Comparison of ENCODE assay signal across 26 cellular contexts in genomic region chr19:29630661-29631060, GRCh38. TPM values are rescaled to one million over a fixed set of nuclear protein-coding genes. Genes with fewer than 3 reads are reported as not detected.
A peak's percentile ranks its signal among the peaks of the same experiment; 100 is the strongest.
DNase-seq lines count a peak whose midpoint lies in the region; ATAC-seq, FAIRE-seq and TF ChIP-seq lines count a peak whose summit lies in the region.
"Had no signal": no experiment of that assay in that cellular context is flagged by ENCODE, and none has a peak within 500 bp of the region (broad histone marks: within the 10 kb centered on the region; RNA-seq: fewer than 3 reads in every experiment).

No MANE protein-coding gene starts in this region.

- CTCF ChIA-PET in mammary epithelial cell (lab: Charles Lee; ENCODE audit: low non-redundant PET) (no interaction called here), MCF 10A (lab: Yijun Ruan, JAX) (interaction anchor here (0.6 to 12.1 kb wide), 3 partner anchors 21 to 86 kb away, joined by 3 to 104 read pairs (median 5); partner anchors contain the start of gene POP4)

- BruUV-seq in mammary epithelial cell (replicated peaks; lab: Mats Ljungman, UMichigan) (no TSS peak), MCF 10A (replicated peaks; lab: Mats Ljungman, UMichigan) (no TSS peak)

- H3K36me3 Mint-ChIP-seq in MCF 10A (ENCODE audit: insufficient read depth, unreplicated experiment) = no peaks in the 10 kb centered on the region
- H3K36me3 Mint-ChIP-seq: activated naive CD4-positive, alpha-beta T cell treated with anti-CD3 and anti-CD28 coated beads, Interleukin-2, amount 10 ng/mL, durations not matched to agents 7 days and 5 days had no signal

- ATAC-seq in HG03469 (IDR thresholded peaks at IDR 0.05; ENCODE audit: unreplicated experiment) (no peak), HG03159 (IDR thresholded peaks at IDR 0.05; ENCODE audit: unreplicated experiment) (no peak)
- ATAC-seq: A549; activated CD4-positive, alpha-beta T cell treated with anti-CD3 and anti-CD28 coated beads for 36 hours; stimulated activated naive CD8-positive, alpha-beta T cell treated with anti-CD3 and anti-CD28 coated beads, Interleukin-15, Interleukin-2, amounts not matched to agents 100 U/mL and 50 U/mL, for 24 hours; T-cell had no signal

- H3K4me2 ChIP-seq in mammary epithelial cell (ENCODE audit: insufficient read depth, low read depth, low read length) = no peak overlapping the region
- H3K4me2 ChIP-seq: A549, hepatocyte had no signal

- WGBS in mammary epithelial cell (ENCODE audit: low coverage, missing lambda C conversion rate) = 67% methylated on average over 1 of the region's 2 CpGs

- no peak overlapping the region for H3K27ac ChIP-seq in mammary epithelial cell (ENCODE audit: insufficient read depth, low read depth, low read length)
- no peak overlapping the region for H3K27ac ChIP-seq in Peyer's patch
- H3K27ac ChIP-seq in tibial artery = no peak overlapping the region
- H3K27ac ChIP-seq: A549, hepatocyte, thyroid gland had no signal

- no peaks in the 10 kb centered on the region for H3K27me3 Mint-ChIP-seq in MCF 10A (ENCODE audit: insufficient read depth, unreplicated experiment)
- H3K27me3 Mint-ChIP-seq: activated CD4-positive, alpha-beta T cell treated with anti-CD3 and anti-CD28 coated beads for 36 hours; T-cell had no signal

- no peaks in the 10 kb centered on the region for H3K79me2 ChIP-seq in mammary epithelial cell (ENCODE audit: insufficient read depth, low read length)
- H3K79me2 ChIP-seq: hepatocyte had no signal

- peak overlapping the region; percentile 5 for H2AFZ ChIP-seq in mammary epithelial cell (ENCODE audit: low read depth, low read length)
- H2AFZ ChIP-seq: hepatocyte had no signal

- H4K20me1 ChIP-seq in mammary epithelial cell (ENCODE audit: insufficient read depth, low read length) = no peaks in the 10 kb centered on the region

- H3K4me3 ChIP-seq in mammary epithelial cell (replicated peaks in 1 of 3; ENCODE audit: insufficient read depth in 1 of 3, low read depth in 2 of 3, low read length in 3 of 3) (no peak overlapping the region), Peyer's patch (no peak overlapping the region), tibial artery (no peak overlapping the region)
- H3K4me3 ChIP-seq: A549, hepatocyte, lung, thyroid gland had no signal

- POLR2A ChIA-PET in MCF 10A (lab: Yijun Ruan, JAX) = interaction anchor here (1.2 kb wide), 1 partner anchor 20 kb away, joined by 4 read pairs; no protein-coding TSS in a partner anchor

- no peak overlapping the region for H3K9ac ChIP-seq in mammary epithelial cell (ENCODE audit: insufficient read depth, low read length)

- no peak for TF ChIP-seq POLR2A in Peyer's patch (IDR thresholded peaks at IDR 0.05)

- dilution Hi-C loops in mammary epithelial cell (cut with HindIII; ENCODE audit: low sequenced_read_pairs) = no loop called here

- no peak for FAIRE-seq in urothelium cell line (lab: Jason Lieb, UNC)
- FAIRE-seq: G401.6 had no signal

- TF ChIP-seq CTCF in mammary epithelial cell (conservative IDR thresholded peaks at IDR 0.05 in 1 of 2, IDR thresholded peaks at IDR 0.05 in 1 of 2; ENCODE audit: extremely low read depth in 1 of 2, insufficient read depth in 1 of 2, low read depth in 1 of 2, low read length in 2 of 2) (no peak), MCF 10A (IDR thresholded peaks at IDR 0.05; ENCODE audit: unreplicated experiment) (no peak), Peyer's patch (IDR thresholded peaks at IDR 0.05) (no peak), tibial artery (IDR thresholded peaks at IDR 0.05) (no peak)

- H3K27me3 ChIP-seq in mammary epithelial cell (ENCODE audit: insufficient read depth, low read length) (no peaks in the 10 kb centered on the region), Peyer's patch (no peaks in the 10 kb centered on the region), tibial artery (no peaks in the 10 kb centered on the region)
- H3K27me3 ChIP-seq: hepatocyte, thyroid gland had no signal

- H3K36me3 ChIP-seq in mammary epithelial cell (ENCODE audit: insufficient read depth, low read length) (no peaks in the 10 kb centered on the region), Peyer's patch (no peaks in the 10 kb centered on the region), tibial artery (no peaks in the 10 kb centered on the region)
- H3K36me3 ChIP-seq: thyroid gland had no signal

- H3K4me1 ChIP-seq in mammary epithelial cell (ENCODE audit: insufficient read depth, low read length) (peaks cover 4% of the 10 kb centered on the region), Peyer's patch (no peaks in the 10 kb centered on the region), tibial artery (no peaks in the 10 kb centered on the region)
- H3K4me1 ChIP-seq: A549, thyroid gland had no signal

- H3K4me3 Mint-ChIP-seq in MCF 10A (ENCODE audit: unreplicated experiment) = no peak overlapping the region
- H3K4me3 Mint-ChIP-seq: activated CD4-positive, alpha-beta T cell treated with anti-CD3 and anti-CD28 coated beads for 36 hours; activated naive CD4-positive, alpha-beta T cell treated with anti-CD3 and anti-CD28 coated beads, Interleukin-2, amount 10 ng/mL, durations not matched to agents 7 days and 5 days; T-cell had no signal

- intact Hi-C loops in mammary epithelial cell (cut with micrococcal nuclease) (no loop called here), MCF 10A (cut with micrococcal nuclease) (no loop called here), tibial artery (cut with DNase I; ENCODE audit: low total_unique reads) (no loop called here)

- H3K9me3 Mint-ChIP-seq in MCF 10A (ENCODE audit: unreplicated experiment) = no peaks in the 10 kb centered on the region
- H3K9me3 Mint-ChIP-seq: activated naive CD4-positive, alpha-beta T cell treated with anti-CD3 and anti-CD28 coated beads, Interleukin-2, amount 10 ng/mL, durations not matched to agents 7 days and 5 days; T-cell had no signal

- H3K4me1 Mint-ChIP-seq in MCF 10A (ENCODE audit: insufficient read depth, unreplicated experiment) = no peaks in the 10 kb centered on the region
- H3K4me1 Mint-ChIP-seq: activated CD4-positive, alpha-beta T cell treated with anti-CD3 and anti-CD28 coated beads for 36 hours; T-cell had no signal

- no peak for DNase-seq in mammary epithelial cell
- DNase-seq in MCF 10A (ENCODE audit: unreplicated experiment) = no peak
- peak in 2 of 3 donors; percentile 5 to 9 for DNase-seq in Peyer's patch
- peak; percentile 16 for DNase-seq in iris pigment epithelial cell (ENCODE audit: low read depth)
- DNase-seq in urothelium cell line (ENCODE audit: low spot score) = peak; percentile 5
- no peak for DNase-seq in tibial artery
- DNase-seq: activated CD4-positive, alpha-beta T cell treated with anti-CD3 and anti-CD28 coated beads for 36 hours; activated naive CD4-positive, alpha-beta T cell treated with anti-CD3 and anti-CD28 coated beads, Interleukin-2, amount 10 ng/mL, durations not matched to agents 7 days and 5 days; activated T-cell treated with anti-CD3 and anti-CD28 coated beads, Interleukin-2, amount 50 U/mL, for 48 hours; C1 segment of cervical spinal cord; caudate nucleus; NCI-H1417; NCI-H2081 treated with DMSO at 0.1 percent for 48 hours; NCI-H82; occipital lobe; SIG-M5; stimulated activated CD4-positive, alpha-beta T cell treated with anti-CD3 and anti-CD28 coated beads, Interleukin-4, amount 100 ng/mL, for 4 hours; stimulated activated naive CD8-positive, alpha-beta T cell treated with anti-CD3 and anti-CD28 coated beads, Interleukin-15, Interleukin-2, amounts not matched to agents 100 U/mL and 50 U/mL, for 24 hours; T-cell; thyroid gland had no signal

- in situ Hi-C loops in mammary epithelial cell (cut with MboI; ENCODE audit: low sequenced_read_pairs in 2 of 2) = no loop called here

- no peak overlapping the region for H3K27ac Mint-ChIP-seq in MCF 10A (ENCODE audit: low read depth, unreplicated experiment)
- H3K27ac Mint-ChIP-seq: activated CD4-positive, alpha-beta T cell treated with anti-CD3 and anti-CD28 coated beads for 36 hours; activated naive CD4-positive, alpha-beta T cell treated with anti-CD3 and anti-CD28 coated beads, Interleukin-2, amount 10 ng/mL, durations not matched to agents 7 days and 5 days; T-cell had no signal

- no peaks in the 10 kb centered on the region for H3K9me3 ChIP-seq in mammary epithelial cell (replicated peaks; ENCODE audit: insufficient read depth, low read length)
- no peaks in the 10 kb centered on the region for H3K9me3 ChIP-seq in Peyer's patch
- H3K9me3 ChIP-seq in tibial artery = no peaks in the 10 kb centered on the region
- H3K9me3 ChIP-seq: A549, thyroid gland had no signal

RNA-seq across cellular contexts. Expression of gene POP4, which starts 24.6 kb away (rescaled TPM):
- total RNA-seq in mammary epithelial cell = 10 to 100 TPM; 55.5 to 58.3 TPM
- polyA plus RNA-seq in mammary epithelial cell = 90.0 TPM
- polyA minus RNA-seq in mammary epithelial cell = 46.4 TPM
- total RNA-seq in MCF 10A (2022) = 60.3 and 82.5 TPM in 2 replicates
- total RNA-seq in Peyer's patch = 10 to 100 TPM; 43.7 to 50.9 (median 49.1) TPM

RNA-seq across cellular contexts. Expression of gene PLEKHF1, which starts 34.6 kb away (rescaled TPM):
- total RNA-seq in mammary epithelial cell = 10 to 100 TPM; 20.6 to 31.2 TPM
- 12.2 TPM for polyA plus RNA-seq in mammary epithelial cell
- 8.7 TPM for polyA minus RNA-seq in mammary epithelial cell
- total RNA-seq in MCF 10A (2022) = 2.9 and 9.6 TPM in 2 replicates
- 10 to 100 TPM in 1 of 4 donors, 1 to 10 TPM in 3; 8.2 to 16.5 (median 9.0) TPM for total RNA-seq in Peyer's patch

Comparison
In these comparisons a context has a peak if more than half of its experiments do, and no peak if none do; other contexts are left out.
1. DNase-seq: peak in Peyer's patch (2 of 3), iris pigment epithelial cell (single experiment) and urothelium cell line (single experiment); none in mammary epithelial cell (single experiment), MCF 10A (single experiment) and tibial artery (0 of 2).